ENCODE assay signal across 8 cellular contexts in genomic region chr15:37102315-37103021, GRCh38. TPM values are rescaled to one million over a fixed set of nuclear protein-coding genes. Genes with fewer than 3 reads are reported as not detected.
DNase-seq lines count a peak whose midpoint lies in the region; ATAC-seq and TF ChIP-seq lines count a peak whose summit lies in the region.

No MANE protein-coding gene starts in this region.

- TF ChIP-seq POLR2A in body of pancreas (IDR thresholded peaks at IDR 0.05) = no peak

- H3K27me3 ChIP-seq in BJ (ENCODE audit: control insufficient read depth, insufficient read depth, low read length) = no peaks in the 10 kb centered on the region
- peaks cover 79% of the 10 kb centered on the region for H3K27me3 ChIP-seq in HUES6 (ENCODE audit: control insufficient read depth, insufficient read depth, low read length)
- H3K27me3 ChIP-seq in body of pancreas = no peaks in the 10 kb centered on the region
- peaks cover 30 to 53% of the 10 kb centered on the region in 2 donors for H3K27me3 ChIP-seq in mucosa of rectum (ENCODE audit: control insufficient read depth in 2 of 2, insufficient read depth in 2 of 2, low read length in 2 of 2)

- intact Hi-C loops in body of pancreas (cut with DNase I) = no loop called here

- no peak for TF ChIP-seq CTCF in BJ (IDR thresholded peaks at IDR 0.05; ENCODE audit: insufficient read depth, low read depth, low read length)
- no peak for TF ChIP-seq CTCF in body of pancreas (IDR thresholded peaks at IDR 0.05)
- TF ChIP-seq CTCF in RWPE1 (conservative IDR thresholded peaks at IDR 0.05; ENCODE audit: low read depth) = no peak
- TF ChIP-seq CTCF in omental fat pad (IDR thresholded peaks at IDR 0.05) = no peak

- H3K4me3 ChIP-seq in BJ (ENCODE audit: low read depth, low read length) (peak overlapping the region; percentile 79), HUES6 (ENCODE audit: low read depth, low read length) (peak overlapping the region; percentile 90), body of pancreas (no peak overlapping the region), mucosa of rectum (ENCODE audit: low read length in 2 of 2) (peak overlapping the region; percentile 66 to 93)

- H3K4me1 ChIP-seq in HUES6 (ENCODE audit: control insufficient read depth, insufficient read depth, low read length) (peaks cover 24% of the 10 kb centered on the region), body of pancreas (peaks cover 12% of the 10 kb centered on the region), mucosa of rectum (ENCODE audit: control insufficient read depth in 2 of 2, insufficient read depth in 2 of 2, low read length in 2 of 2) (peaks cover 2 to 6% of the 10 kb centered on the region in 2 donors)

- ATAC-seq in body of pancreas = no peak
- no peak for ATAC-seq in omental fat pad (ENCODE audit: low FRiP score)
- ATAC-seq in HG02571 (IDR thresholded peaks at IDR 0.05; ENCODE audit: unreplicated experiment) = no peak

- H3K9ac ChIP-seq in HUES6 (ENCODE audit: low read length) (peak overlapping the region; percentile 17), mucosa of rectum (ENCODE audit: low read depth in 1 of 2, low read length in 2 of 2) (peak overlapping the region in 1 of 2 donors; percentile 17)

- POLR2A ChIA-PET in BJ (lab: Charles Lee) (interaction anchor here (0.6 kb wide), 2 partner anchors 14 to 272 kb away, joined by 3 to 4 read pairs; no protein-coding TSS in a partner anchor), RWPE1 (lab: Yijun Ruan, JAX; ENCODE audit: low non-redundant PET) (no interaction called here)

- CTCF ChIA-PET in BJ (lab: Yijun Ruan, JAX) = interaction anchor here (1.8 kb wide), 1 partner anchor 219 kb away, joined by 3 read pairs; no protein-coding TSS in a partner anchor
- CTCF ChIA-PET in RWPE1 (lab: Yijun Ruan, JAX) = interaction anchor here (0.7 kb wide), 1 partner anchor 1812 kb away, joined by 3 read pairs; no protein-coding TSS in a partner anchor

- no peak for DNase-seq in BJ (ENCODE audit: low read depth)
- DNase-seq in body of pancreas = no peak
- DNase-seq in RWPE1 (ENCODE audit: low spot score) = no peak
- DNase-seq in AG08395 (ENCODE audit: low spot score) = no peak
- no peak for DNase-seq in omental fat pad (ENCODE audit: low spot score)

- H3K27ac ChIP-seq in HUES6 (ENCODE audit: low read depth, low read length) (no peak overlapping the region), body of pancreas (peak overlapping the region; percentile 80 to 97 (median 92)), mucosa of rectum (ENCODE audit: low read depth in 2 of 2, low read length in 2 of 2) (peak overlapping the region; percentile 22 to 58), RWPE1 (no peak overlapping the region)

- H3K36me3 ChIP-seq in BJ (ENCODE audit: control insufficient read depth, insufficient read depth, low read length) (no peaks in the 10 kb centered on the region), HUES6 (ENCODE audit: control insufficient read depth, insufficient read depth, low read length) (no peaks in the 10 kb centered on the region), body of pancreas (replicated peaks in 1 of 2; ENCODE audit: insufficient read depth in 1 of 2, low read depth in 2 of 2) (no peaks in the 10 kb centered on the region), mucosa of rectum (ENCODE audit: control insufficient read depth in 2 of 2, insufficient read depth in 2 of 2, low read length in 2 of 2) (no peaks in the 10 kb centered on the region)

- H3K9me3 ChIP-seq in HUES6 (ENCODE audit: control insufficient read depth, insufficient read depth, low read depth, low read length) (no peaks in the 10 kb centered on the region), body of pancreas (no peaks in the 10 kb centered on the region), mucosa of rectum (ENCODE audit: control insufficient read depth in 2 of 2, low read length in 2 of 2) (no peaks in the 10 kb centered on the region)

- WGBS in body of pancreas, 2 donors = 34% methylated on average over 34 of the region's 34 CpGs

RNA-seq across cellular contexts. Expression of gene MEIS2, which starts 2.1 kb away (rescaled TPM):
- 44.4 and 54.1 TPM in 2 replicates for polyA plus RNA-seq in BJ (2011; rRNA removed)
- polyA minus RNA-seq in BJ (2011; rRNA and poly(A)+ RNA removed) = 51.6 and 54.6 TPM in 2 replicates
- total RNA-seq in body of pancreas (10 to 100 TPM; 11.9 to 86.0 TPM), omental fat pad (10 to 100 TPM; 28.3 to 87.5 (median 42.2) TPM)

Comparison
In these comparisons a context has a peak if more than half of its experiments do, and no peak if none do; other contexts are left out.
1. H3K4me3 ChIP-seq: peak in BJ (single experiment), HUES6 (single experiment) and mucosa of rectum (2 of 2); none in body of pancreas (0 of 2).
2. H3K27ac ChIP-seq: peak in body of pancreas (4 of 4) and mucosa of rectum (2 of 2); none in HUES6 (single experiment) and RWPE1 (single experiment).